In the genomic region with DNA sequence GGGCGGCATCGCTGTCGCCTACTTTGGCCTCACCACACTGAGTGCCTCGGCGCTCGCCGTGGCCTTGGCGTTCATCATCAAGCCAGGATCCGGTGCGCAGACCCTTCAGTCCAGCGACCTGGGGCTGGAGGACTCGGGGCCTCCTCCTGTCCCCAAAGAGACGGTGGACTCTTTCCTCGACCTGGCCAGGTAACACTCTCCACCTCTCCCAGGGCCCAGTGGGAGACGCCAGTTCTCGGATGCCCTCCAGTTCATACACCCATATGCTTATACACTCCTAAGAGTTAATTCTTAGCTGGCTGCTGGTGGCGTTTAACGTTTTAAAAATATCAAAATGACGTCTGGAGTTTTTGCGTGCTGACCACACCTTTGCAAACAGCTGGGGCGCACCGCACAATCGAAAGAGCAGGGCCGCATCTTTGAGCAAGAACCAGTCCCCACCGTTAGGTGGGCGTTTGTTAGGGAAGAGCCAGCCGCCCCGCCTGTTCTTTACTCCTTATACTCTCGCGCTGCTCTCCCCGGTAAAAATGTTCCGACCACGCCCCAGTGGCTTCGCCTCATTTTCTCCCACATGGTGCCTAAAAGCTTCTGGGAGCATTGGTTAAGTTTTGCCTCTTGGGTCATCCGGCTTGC, we compare ENCODE assay signal across 8 cellular contexts. TPM values are rescaled to one million over a fixed set of nuclear protein-coding genes. Genes with fewer than 3 reads are reported as not detected.
A peak's percentile ranks its signal among the peaks of the same experiment; 100 is the strongest.
DNase-seq lines count a peak whose midpoint lies in the region; ATAC-seq and TF ChIP-seq lines count a peak whose summit lies in the region.

No MANE protein-coding gene starts in this region.

- peak overlapping the region; percentile 69 for H3K4me3 ChIP-seq in CD8-positive, alpha-beta memory T cell (ENCODE audit: low read length)
- H3K4me3 ChIP-seq in GM23248 (peak overlapping the region; percentile 93), fibroblast of villous mesenchyme (ENCODE audit: low read depth, low read length) (peak overlapping the region; percentile 78), sigmoid colon (peak overlapping the region; percentile 62 to 92 (median 82))

- intact Hi-C loops in sigmoid colon (cut with DNase I), result loop anchor here (1.0 to 5.0 kb wide), 4 partner anchors 52 to 338 kb away; a partner anchor contains a TSS

- in situ Hi-C loops in GM23248 (cut with MboI), result no loop called here

- H3K9me3 ChIP-seq in CD8-positive, alpha-beta memory T cell (ENCODE audit: low read length), result no peaks in the 10 kb centered on the region
- H3K9me3 ChIP-seq in GM23248 (ENCODE audit: low read depth) (no peaks in the 10 kb centered on the region), T-helper 17 cell (ENCODE audit: control insufficient read depth, low read length, poor library complexity, severe bottlenecking) (no peaks in the 10 kb centered on the region), sigmoid colon (no peaks in the 10 kb centered on the region)

- peaks cover 59% of the 10 kb centered on the region for H3K79me2 ChIP-seq in GM23248 (ENCODE audit: insufficient read depth)

- TF ChIP-seq POLR2A in sigmoid colon (IDR thresholded peaks at IDR 0.05) (no peak), GM18505 (IDR thresholded peaks at IDR 0.05; ENCODE audit: borderline replicate concordance, extremely low read depth, insufficient read depth, insufficient read length) (no peak)

- peaks cover 20 to 48% (median 36%) of the 10 kb centered on the region in 3 donors for H3K4me1 Mint-ChIP-seq in CD8-positive, alpha-beta memory T cell
- H3K4me1 Mint-ChIP-seq in T-helper 17 cell, result peaks cover 36% of the 10 kb centered on the region

- no peaks in the 10 kb centered on the region for H3K9me2 ChIP-seq in GM23248 (ENCODE audit: insufficient read depth)

- peak overlapping the region; percentile 100 for H3K9ac ChIP-seq in GM23248

- TF ChIP-seq CTCF in fibroblast of villous mesenchyme (IDR thresholded peaks at IDR 0.05; ENCODE audit: insufficient read depth, low read depth, low read length) (no peak), sigmoid colon (IDR thresholded peaks at IDR 0.05) (no peak)

- CTCF ChIA-PET in CD8-positive, alpha-beta memory T cell (lab: Charles Lee), result interaction anchor here (0.9 to 1.9 kb wide), 6 partner anchors 10 to 179 kb away, joined by 3 to 6 read pairs (median 4); no protein-coding TSS in a partner anchor

- peak overlapping the region; percentile 88 for H2AFZ ChIP-seq in GM23248

- no peak overlapping the region for H3K27ac ChIP-seq in CD8-positive, alpha-beta memory T cell (ENCODE audit: low read depth, low read length)
- 0 out of 2 replicates have a peak overlapping the region, but pooled peaks have one; percentile 10 for H3K27ac ChIP-seq in GM23248
- peak overlapping the region; percentile 92 to 100 (median 98) for H3K27ac ChIP-seq in sigmoid colon

- H3F3A ChIP-seq in GM23248 (ENCODE audit: insufficient read depth), result peaks cover 6% of the 10 kb centered on the region; the same call in 1 of the 2 replicates

- no peak for TF ChIP-seq EP300 in sigmoid colon (IDR thresholded peaks at IDR 0.05)

- peak overlapping the region; percentile 92 for H3K4me2 ChIP-seq in GM23248 (ENCODE audit: unreplicated experiment)

- no peak for ATAC-seq in T-helper 17 cell
- ATAC-seq in GM21381 (IDR thresholded peaks at IDR 0.05; ENCODE audit: unreplicated experiment), result no peak
- ATAC-seq in GM18505 (IDR thresholded peaks at IDR 0.05; ENCODE audit: unreplicated experiment), result no peak

- H3K27me3 Mint-ChIP-seq in CD8-positive, alpha-beta memory T cell, result peaks cover 0 to 3% of the 10 kb centered on the region in 2 donors
- no peaks in the 10 kb centered on the region for H3K27me3 Mint-ChIP-seq in T-helper 17 cell

- WGBS in GM23248 (ENCODE audit: low coverage in 1 of 2, low lambda C conversion rate in 2 of 2, missing lambda C conversion rate in 2 of 2), 2 experiments, result 1 to 4% methylated on average over 35 of the region's 35 CpGs
- WGBS in sigmoid colon, 2 donors, result 7 to 24% methylated on average over 35 of the region's 35 CpGs

- H3K27ac Mint-ChIP-seq in CD8-positive, alpha-beta memory T cell, result peak overlapping the region; percentile 38 to 84 (median 70)
- H3K27ac Mint-ChIP-seq in T-helper 17 cell, result no peak overlapping the region

- POLR2A ChIA-PET in CD8-positive, alpha-beta memory T cell (lab: Charles Lee), result interaction anchor here (1.0 kb wide), 1 partner anchor 238 kb away, joined by 3 read pairs; a partner anchor contains a TSS

- H3K9me3 Mint-ChIP-seq in CD8-positive, alpha-beta memory T cell, result no peaks in the 10 kb centered on the region

- DNase-seq in CD8-positive, alpha-beta memory T cell, result no peak
- peak; percentile 72 for DNase-seq in GM23248
- no peak for DNase-seq in T-helper 17 cell
- no peak for DNase-seq in fibroblast of villous mesenchyme (ENCODE audit: low read depth)
- no peak for DNase-seq in sigmoid colon
- no peak for DNase-seq in NCI-H2196 treated with DMSO at 0.1 percent for 48 hours (lab: John Stamatoyannopoulos, UW; ENCODE audit: unreplicated experiment)

- H3K36me3 ChIP-seq in CD8-positive, alpha-beta memory T cell (ENCODE audit: insufficient read depth, low read length), result no peaks in the 10 kb centered on the region
- H3K36me3 ChIP-seq in GM23248 (ENCODE audit: low read depth) (no peaks in the 10 kb centered on the region), sigmoid colon (no peaks in the 10 kb centered on the region)

- H3K36me3 Mint-ChIP-seq in CD8-positive, alpha-beta memory T cell, result peaks cover 0 to 5% (median 2%) of the 10 kb centered on the region in 3 donors
- no peaks in the 10 kb centered on the region for H3K36me3 Mint-ChIP-seq in T-helper 17 cell (ENCODE audit: low read depth)

- H3K4me3 Mint-ChIP-seq in CD8-positive, alpha-beta memory T cell, result peak overlapping the region; percentile 83 to 88 (median 85)
- H3K4me3 Mint-ChIP-seq in T-helper 17 cell, result peak overlapping the region; percentile 89

- H3K4me1 ChIP-seq in CD8-positive, alpha-beta memory T cell (ENCODE audit: insufficient read depth, low read length), result peaks cover 8% of the 10 kb centered on the region
- H3K4me1 ChIP-seq in GM23248 (ENCODE audit: insufficient read depth) (peaks cover 16% of the 10 kb centered on the region; the same call in 1 of the 2 replicates), sigmoid colon (peaks cover 0 to 32% (median 25%) of the 10 kb centered on the region in 4 donors)

- H3K27me3 ChIP-seq in CD8-positive, alpha-beta memory T cell (ENCODE audit: insufficient read depth, low read length, poor library complexity, severe bottlenecking), result no peaks in the 10 kb centered on the region
- H3K27me3 ChIP-seq in GM23248 (replicated peaks; ENCODE audit: insufficient read depth) (no peaks in the 10 kb centered on the region), sigmoid colon (no peaks in the 10 kb centered on the region)

- H4K20me1 ChIP-seq in GM23248 (ENCODE audit: insufficient read depth), result no peaks in the 10 kb centered on the region

RNA-seq across cellular contexts. Expression of a gene that starts 0.9 kb away (rescaled TPM):
- 10 to 100 TPM; 21.2 to 21.3 TPM for total RNA-seq in CD8-positive, alpha-beta memory T cell
- 1.9 TPM for polyA plus RNA-seq in CD8-positive, alpha-beta memory T cell
- total RNA-seq in GM23248 (2014; rRNA removed; shearing (Covaris generic)), result 51.9 and 62.3 TPM in 2 replicates
- polyA plus RNA-seq in GM23248 (2016; fragmentation: Nextera tagmentation; extraction: Ambion mirVana) (25.6 and 27.4 TPM in 2 replicates), sigmoid colon (10 to 100 TPM in 1 of 3 donors, 1 to 10 TPM in 1, under 1 TPM in 1; 0.60 to 13.4 (median 4.9) TPM)
- total RNA-seq in T-helper 17 cell (1 to 10 TPM; 1.7 to 8.0 TPM), fibroblast of villous mesenchyme (7.8 and 11.3 TPM in 2 replicates), sigmoid colon (10 to 100 TPM in 1 of 4 donors, 1 to 10 TPM in 3; 5.0 to 11.4 (median 5.7) TPM)
